ENCODE assay signal across 1 cellular context in the genomic region with DNA sequence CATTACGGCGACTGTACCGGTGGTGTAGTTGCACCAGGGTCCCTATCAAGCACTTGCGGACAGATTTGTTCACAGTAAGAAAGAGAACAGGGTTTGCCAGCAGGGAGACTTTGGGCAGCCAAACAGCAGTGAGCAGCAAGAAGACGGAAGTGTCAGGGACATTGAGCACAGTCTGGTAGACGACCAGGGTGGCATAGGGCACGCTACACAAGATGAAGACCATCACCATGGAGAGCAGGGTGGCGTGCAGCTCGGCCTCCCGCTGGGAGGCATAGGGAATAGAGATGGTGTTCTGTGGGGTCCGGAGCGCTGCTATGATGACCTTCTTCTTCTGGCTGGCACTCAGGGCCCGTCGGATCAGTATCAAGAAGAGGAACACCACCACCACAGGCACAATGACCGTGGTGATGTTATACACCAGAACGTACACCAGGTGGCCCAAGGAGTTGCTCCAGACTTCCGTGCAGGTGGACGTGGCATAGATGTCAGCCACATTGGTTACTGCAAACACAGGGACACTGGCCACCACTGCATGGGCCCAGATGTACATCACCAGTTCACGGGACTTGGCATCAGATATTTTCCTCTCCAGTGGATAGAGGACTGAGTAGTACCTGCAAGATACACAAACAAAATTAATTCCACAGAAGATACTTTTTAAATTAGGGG.
TF ChIP-seq lines count a peak whose summit lies in the region.

No MANE protein-coding gene starts in this region.

TF ChIP-seq in GM12878, 131 proteins besides CTCF, POLR2A, EP300 and RAD21 (continued from another document):
- TF ChIP-seq YY1 (IDR thresholded peaks at IDR 0.05; ENCODE audit: low read depth, low read length) (peak; percentile 68), TCF12 (IDR thresholded peaks at IDR 0.05; ENCODE audit: low read depth, low read length) (0 out of 2 replicates have a peak, but pooled peaks have one; percentile 17), RAD51 (IDR thresholded peaks at IDR 0.05) (no peak), NFIC (IDR thresholded peaks at IDR 0.05; ENCODE audit: low read depth, low read length) (no peak), SUPT20H (IDR thresholded peaks at IDR 0.05; ENCODE audit: borderline replicate concordance, control insufficient read depth, low read depth, low read length) (no peak), PAX5 (IDR thresholded peaks at IDR 0.05; ENCODE audit: borderline replicate concordance, low read depth, low read length) (no peak), NFXL1 (IDR thresholded peaks at IDR 0.05; ENCODE audit: borderline replicate concordance) (no peak), EED (IDR thresholded peaks at IDR 0.05; ENCODE audit: low read depth) (no peak)
- TF ChIP-seq, protein P1, sequence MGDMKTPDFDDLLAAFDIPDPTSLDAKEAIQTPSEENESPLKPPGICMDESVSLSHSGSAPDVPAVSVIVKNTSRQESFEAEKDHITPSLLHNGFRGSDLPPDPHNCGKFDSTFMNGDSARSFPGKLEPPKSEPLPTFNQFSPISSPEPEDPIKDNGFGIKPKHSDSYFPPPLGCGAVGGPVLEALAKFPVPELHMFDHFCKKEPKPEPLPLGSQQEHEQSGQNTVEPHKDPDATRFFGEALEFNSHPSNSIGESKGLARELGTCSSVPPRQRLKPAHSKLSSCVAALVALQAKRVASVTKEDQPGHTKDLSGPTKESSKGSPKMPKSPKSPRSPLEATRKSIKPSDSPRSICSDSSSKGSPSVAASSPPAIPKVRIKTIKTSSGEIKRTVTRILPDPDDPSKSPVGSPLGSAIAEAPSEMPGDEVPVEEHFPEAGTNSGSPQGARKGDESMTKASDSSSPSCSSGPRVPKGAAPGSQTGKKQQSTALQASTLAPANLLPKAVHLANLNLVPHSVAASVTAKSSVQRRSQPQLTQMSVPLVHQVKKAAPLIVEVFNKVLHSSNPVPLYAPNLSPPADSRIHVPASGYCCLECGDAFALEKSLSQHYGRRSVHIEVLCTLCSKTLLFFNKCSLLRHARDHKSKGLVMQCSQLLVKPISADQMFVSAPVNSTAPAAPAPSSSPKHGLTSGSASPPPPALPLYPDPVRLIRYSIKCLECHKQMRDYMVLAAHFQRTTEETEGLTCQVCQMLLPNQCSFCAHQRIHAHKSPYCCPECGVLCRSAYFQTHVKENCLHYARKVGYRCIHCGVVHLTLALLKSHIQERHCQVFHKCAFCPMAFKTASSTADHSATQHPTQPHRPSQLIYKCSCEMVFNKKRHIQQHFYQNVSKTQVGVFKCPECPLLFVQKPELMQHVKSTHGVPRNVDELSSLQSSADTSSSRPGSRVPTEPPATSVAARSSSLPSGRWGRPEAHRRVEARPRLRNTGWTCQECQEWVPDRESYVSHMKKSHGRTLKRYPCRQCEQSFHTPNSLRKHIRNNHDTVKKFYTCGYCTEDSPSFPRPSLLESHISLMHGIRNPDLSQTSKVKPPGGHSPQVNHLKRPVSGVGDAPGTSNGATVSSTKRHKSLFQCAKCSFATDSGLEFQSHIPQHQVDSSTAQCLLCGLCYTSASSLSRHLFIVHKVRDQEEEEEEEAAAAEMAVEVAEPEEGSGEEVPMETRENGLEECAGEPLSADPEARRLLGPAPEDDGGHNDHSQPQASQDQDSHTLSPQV (IDR thresholded peaks at IDR 0.05), result no peak
